Comparison of ENCODE assay signal across 8 cellular contexts in genomic region chr16:31988595-31989581, GRCh38.
DNase-seq lines count a peak whose midpoint lies in the region; ATAC-seq and TF ChIP-seq lines count a peak whose summit lies in the region.
"Not testable (repeated sequence)": the region's sequence is repeated elsewhere in the genome, so short reads cannot be mapped to it uniquely, and the experiment has no call there.

No MANE protein-coding gene starts in this region.

- not testable (repeated sequence) for H3K4me3 ChIP-seq in CD8-positive, alpha-beta T cell (ENCODE audit: low read depth, low read length)

- DNase-seq in CD8-positive, alpha-beta T cell: peak; percentile 12 to 69 (median 42)
- DNase-seq in T-helper 2 cell (peak in 3 of 5 experiments; percentile 6 to 37 (median 27)), left ventricle myocardium superior (peak; percentile 42)
- DNase-seq in activated CD8-positive, alpha-beta memory T cell treated with anti-CD3 and anti-CD28 coated beads for 4 hours (ENCODE audit: low read depth in 2 of 2): peak; percentile 21 to 25
- peak; percentile 74 for DNase-seq in activated naive CD4-positive, alpha-beta T cell treated with anti-CD3 and anti-CD28 coated beads for 36 hours
- DNase-seq in stimulated activated CD4-positive, alpha-beta T cell treated with anti-CD3 and anti-CD28 coated beads, Interleukin-12 subunit alpha, Interleukin-12 subunit beta, amount 100 ng/mL, for 4 hours: peak; percentile 44
- peak; percentile 24 to 43 for DNase-seq in stimulated activated CD8-positive, alpha-beta memory T cell treated with anti-CD3 and anti-CD28 coated beads, Interleukin-4, amount 100 ng/mL, for 4 hours (ENCODE audit: low read depth in 2 of 2, low spot score in 1 of 2)

- H3K27ac ChIP-seq in CD8-positive, alpha-beta T cell (ENCODE audit: low read depth, low read length): not testable (repeated sequence)

- not testable (repeated sequence) for H3K27ac Mint-ChIP-seq in CD8-positive, alpha-beta T cell; activated naive CD4-positive, alpha-beta T cell treated with anti-CD3 and anti-CD28 coated beads for 36 hours

- intact Hi-C loops in CD8-positive, alpha-beta T cell (cut with DNase I, micrococcal nuclease); left ventricle myocardium superior (cut with micrococcal nuclease): not testable (repeated sequence)
- intact Hi-C loops in activated naive CD4-positive, alpha-beta T cell treated with anti-CD3 and anti-CD28 coated beads for 36 hours (cut with micrococcal nuclease): loop anchor here (10.0 kb wide), 1 partner anchor 124 kb away; no protein-coding TSS in a partner anchor

- peak; percentile 79 for ATAC-seq in CD8-positive, alpha-beta T cell
- peak; percentile 73 for ATAC-seq in HG02642 (IDR thresholded peaks at IDR 0.05; ENCODE audit: poor library complexity, unreplicated experiment)
- peak; percentile 68 for ATAC-seq in left ventricle myocardium superior

- H3K9me3 Mint-ChIP-seq in CD8-positive, alpha-beta T cell; activated naive CD4-positive, alpha-beta T cell treated with anti-CD3 and anti-CD28 coated beads for 36 hours: not testable (repeated sequence)

- not testable (repeated sequence) for H3K27me3 Mint-ChIP-seq in CD8-positive, alpha-beta T cell (ENCODE audit: low read depth); activated naive CD4-positive, alpha-beta T cell treated with anti-CD3 and anti-CD28 coated beads for 36 hours (ENCODE audit: low read depth)

- H3K36me3 Mint-ChIP-seq in CD8-positive, alpha-beta T cell; activated naive CD4-positive, alpha-beta T cell treated with anti-CD3 and anti-CD28 coated beads for 36 hours (ENCODE audit: low read depth): not testable (repeated sequence)

- not testable (repeated sequence) for H3K4me1 ChIP-seq in CD8-positive, alpha-beta T cell (ENCODE audit: insufficient read depth, low read length)

- not testable (repeated sequence) for H3K36me3 ChIP-seq in CD8-positive, alpha-beta T cell (ENCODE audit: insufficient read depth, low read length)

- H3K27me3 ChIP-seq in CD8-positive, alpha-beta T cell (ENCODE audit: insufficient read depth, low read length): not testable (repeated sequence)

- not testable (repeated sequence) for H3K9me3 ChIP-seq in CD8-positive, alpha-beta T cell (ENCODE audit: low read length)

- TF ChIP-seq CTCF in CD8-positive, alpha-beta T cell (IDR thresholded peaks at IDR 0.05): not testable (repeated sequence)

- POLR2A ChIA-PET in CD8-positive, alpha-beta T cell (lab: Charles Lee): not testable (repeated sequence)

- H3K4me1 Mint-ChIP-seq in CD8-positive, alpha-beta T cell (ENCODE audit: low read depth); activated naive CD4-positive, alpha-beta T cell treated with anti-CD3 and anti-CD28 coated beads for 36 hours (ENCODE audit: low read depth): not testable (repeated sequence)

- CTCF ChIA-PET in CD8-positive, alpha-beta T cell (lab: Charles Lee); activated naive CD4-positive, alpha-beta T cell treated with anti-CD3 and anti-CD28 coated beads for 36 hours (lab: Charles Lee): not testable (repeated sequence)

- H3K4me3 Mint-ChIP-seq in CD8-positive, alpha-beta T cell; activated naive CD4-positive, alpha-beta T cell treated with anti-CD3 and anti-CD28 coated beads for 36 hours: not testable (repeated sequence)

Comparison
In these comparisons a context has a peak if more than half of its experiments do, and no peak if none do; other contexts are left out.
1. DNase-seq: peak in every context shown above with its lines; median percentile 74 in activated naive CD4-positive, alpha-beta T cell treated with anti-CD3 and anti-CD28 coated beads for 36 hours; 44 in stimulated activated CD4-positive, alpha-beta T cell treated with anti-CD3 and anti-CD28 coated beads, Interleukin-12 subunit alpha, Interleukin-12 subunit beta, amount 100 ng/mL, for 4 hours; 42 in CD8-positive, alpha-beta T cell; 42 in left ventricle myocardium superior; 34 in stimulated activated CD8-positive, alpha-beta memory T cell treated with anti-CD3 and anti-CD28 coated beads, Interleukin-4, amount 100 ng/mL, for 4 hours; 27 in T-helper 2 cell; 23 in activated CD8-positive, alpha-beta memory T cell treated with anti-CD3 and anti-CD28 coated beads for 4 hours.